25 cellular contexts compared by ENCODE assay signal in genomic region chrX:129230850-129231512, GRCh38.
DNase-seq lines count a peak whose midpoint lies in the region; ATAC-seq, FAIRE-seq and TF ChIP-seq lines count a peak whose summit lies in the region.
"Had no signal": no experiment of that assay in that cellular context is flagged by ENCODE, and none has a peak within 500 bp of the region (broad histone marks: within the 10 kb centered on the region; RNA-seq: fewer than 3 reads in every experiment).

No MANE protein-coding gene starts in this region.

- CTCF ChIA-PET in HepG2 (lab: Yijun Ruan, JAX; ENCODE audit: low intra/inter-chr PET ratio, low total read pairs), result no interaction called here

- peak overlapping the region; percentile 60 for H3K4me2 ChIP-seq in HepG2 (ENCODE audit: low read depth, low read length)
- H3K4me2 ChIP-seq: BLaER1 treated with 17β-estradiol and CSF1 and Interleukin-3, amounts not matched to agents 10 nM and 100 nM had no signal

- POLR2A ChIA-PET in HepG2 (lab: Yijun Ruan, JAX), result interaction anchor here (0.8 kb wide), 1 partner anchor 87 kb away, joined by 3 read pairs; no protein-coding TSS in a partner anchor

- DNase-seq in NCI-H1105 treated with DMSO at 0.1 percent for 48 hours (lab: John Stamatoyannopoulos, UW) (peak; percentile 24), NCI-H1105 (lab: John Stamatoyannopoulos, UW) (no peak), left ventricle myocardium superior (no peak), left cardiac atrium (no peak), HepG2 (ENCODE audit: low spot score) (peak; percentile 75), iPS-NIHi11 (ENCODE audit: low spot score) (no peak)
- no peak for DNase-seq in stimulated activated naive CD4-positive, alpha-beta T cell (lab: John Stamatoyannopoulos, UW)
- DNase-seq: Caco-2; CD4-positive, alpha-beta memory T cell; DMS 273 treated with DMSO at 0.1 percent for 48 hours; DMS79 treated with DMSO at 0.1 percent for 48 hours; H7; MG63; NCI-H1048; NCI-H2081 treated with DMSO at 0.1 percent for 48 hours; NCI-H2171 treated with DMSO at 0.1 percent for 48 hours; NCI-H524 treated with DMSO at 0.1 percent for 48 hours; NK-92 treated with Interleukin-12 subunit alpha and Interleukin-12 subunit beta, amount 100 ng/mL, for 24 hours; SIG-M5 had no signal

- no TSS peak for BruUV-seq in HepG2 (replicated peaks; lab: Mats Ljungman, UMichigan)

- H3K9ac ChIP-seq in HepG2 (ENCODE audit: insufficient read depth, low read depth, low read length), result no peak overlapping the region
- H3K9ac ChIP-seq: BLaER1 treated with 17β-estradiol and CSF1 and Interleukin-3, amounts not matched to agents 10 nM and 100 nM had no signal

- no peaks in the 10 kb centered on the region for H3K36me3 ChIP-seq in HepG2 (replicated peaks in 1 of 2; ENCODE audit: control insufficient read depth in 1 of 2, insufficient read depth in 2 of 2, low read length in 2 of 2)
- H3K36me3 ChIP-seq: BLaER1 treated with 17β-estradiol and CSF1 and Interleukin-3, amounts not matched to agents 10 nM and 100 nM; MG63 had no signal

- peak overlapping the region; percentile 65 for H3K27ac ChIP-seq in HepG2 (ENCODE audit: extremely low read length, insufficient read depth, low read length)
- H3K27ac ChIP-seq: 22Rv1; BLaER1 treated with 17β-estradiol and CSF1 and Interleukin-3, amounts not matched to agents 10 nM and 100 nM; RWPE1 had no signal

- TF ChIP-seq EP300 in HepG2 (IDR thresholded peaks at IDR 0.05; ENCODE audit: low read depth in 2 of 2, low read length in 2 of 2), result peak in 1 of 2 experiments; percentile 56; a peak in 2 of 4 replicates
- TF ChIP-seq EP300 in HepG2 (CRISPR knock-in tag; IDR thresholded peaks at IDR 0.05; ENCODE audit: borderline replicate concordance), result no peak

- intact Hi-C loops in left ventricle myocardium superior (cut with micrococcal nuclease) (no loop called here), left cardiac atrium (cut with DNase I) (no loop called here), HepG2 (cut with micrococcal nuclease; ENCODE audit: unreplicated experiment) (no loop called here)

- no peaks in the 10 kb centered on the region for H4K20me1 ChIP-seq in HepG2 (ENCODE audit: insufficient read depth, low read length)
- H4K20me1 ChIP-seq: BLaER1 treated with 17β-estradiol and CSF1 and Interleukin-3, amounts not matched to agents 10 nM and 100 nM had no signal

- peak; percentile 94 for FAIRE-seq in HepG2 (lab: Jason Lieb, UNC)
- FAIRE-seq: GM12891, K562 had no signal

- WGBS in HepG2 (ENCODE audit: low lambda C conversion rate), result 2% methylated on average over 5 of the region's 5 CpGs

- H2AFZ ChIP-seq in HepG2 (ENCODE audit: low read length), result no peak overlapping the region

- ATAC-seq in left ventricle myocardium superior (peak; percentile 76), left cardiac atrium (no peak), HepG2 (peak; percentile 99), HG03354 (IDR thresholded peaks at IDR 0.05; ENCODE audit: poor library complexity, severe bottlenecking, unreplicated experiment) (no peak)
- ATAC-seq: K562 had no signal

- H3K79me2 ChIP-seq in HepG2 (ENCODE audit: insufficient read depth, low read length), result no peaks in the 10 kb centered on the region

- H3K9me3 ChIP-seq in HepG2 (ENCODE audit: low read length), result no peaks in the 10 kb centered on the region
- H3K9me3 ChIP-seq: BLaER1 treated with 17β-estradiol and CSF1 and Interleukin-3, amounts not matched to agents 10 nM and 100 nM; Caco-2; MG63 had no signal

- TF ChIP-seq CTCF in HepG2 (CRISPR knock-in tag; IDR thresholded peaks at IDR 0.05), result no peak

- peak overlapping the region in 1 of 3 experiments; percentile 23; a peak in 2 of 6 replicates for H3K4me3 ChIP-seq in HepG2 (replicated peaks in 1 of 3; ENCODE audit: insufficient read depth in 1 of 3, low read depth in 2 of 3, low read length in 3 of 3)
- H3K4me3 ChIP-seq: BLaER1 treated with 17β-estradiol and CSF1 and Interleukin-3, amounts not matched to agents 10 nM and 100 nM; K562; MG63 had no signal

- H3K27me3 ChIP-seq in HepG2 (ENCODE audit: control insufficient read depth in 1 of 2, insufficient read depth in 2 of 2, low read length in 2 of 2), result no peaks in the 10 kb centered on the region
- H3K27me3 ChIP-seq: MG63 had no signal

- peaks cover 36% of the 10 kb centered on the region for H3K4me1 ChIP-seq in HepG2 (ENCODE audit: insufficient read depth, low read length)
- H3K4me1 ChIP-seq: BLaER1 treated with 17β-estradiol and CSF1 and Interleukin-3, amounts not matched to agents 10 nM and 100 nM; Caco-2 had no signal

- no peak for TF ChIP-seq RAD21 in HepG2 (CRISPR knock-in tag; IDR thresholded peaks at IDR 0.05)

- in situ Hi-C loops in HepG2 (cut with HindIII; ENCODE audit: extremely low pct_ligation_motif_present, low pct_unique_long_range_greater_than_20kb), result no loop called here

- TF ChIP-seq POLR2A in HepG2 (IDR thresholded peaks at IDR 0.05; ENCODE audit: insufficient read depth in 1 of 2, low read depth in 2 of 2, low read length in 2 of 2), result no peak

TF ChIP-seq in HepG2, 621 proteins besides CTCF, POLR2A, EP300 and RAD21 (continues in another document):
- peak; percentile 82 for TF ChIP-seq POGZ (CRISPR knock-in tag; IDR thresholded peaks at IDR 0.05)
- TF ChIP-seq LCORL (IDR thresholded peaks at IDR 0.05), result no peak
- TF ChIP-seq LCORL (CRISPR knock-in tag; IDR thresholded peaks at IDR 0.05), result peak; percentile 87
- peak; percentile 85 for TF ChIP-seq MIXL1 (CRISPR knock-in tag; IDR thresholded peaks at IDR 0.05)
- TF ChIP-seq HNF4G (IDR thresholded peaks at IDR 0.05; ENCODE audit: borderline replicate concordance, low read depth, low read length), result peak; percentile 54; the same call in 1 of the 2 replicates
- 0 out of 2 replicates have a peak, but pooled peaks have one; percentile 46 for TF ChIP-seq HNF4G (CRISPR knock-in tag; IDR thresholded peaks at IDR 0.05; ENCODE audit: borderline replicate concordance, low read depth)
- TF ChIP-seq RXRB (CRISPR knock-in tag; IDR thresholded peaks at IDR 0.05; ENCODE audit: borderline replicate concordance), result peak; percentile 37; the same call in 1 of the 2 replicates
- no peak for TF ChIP-seq TAF15 (IDR thresholded peaks at IDR 0.05; ENCODE audit: low read depth, low read length, poor library complexity, severe bottlenecking)
- 0 out of 2 replicates have a peak, but pooled peaks have one; percentile 30 for TF ChIP-seq TFAP4 (IDR thresholded peaks at IDR 0.05; ENCODE audit: borderline replicate concordance, low read depth)
- TF ChIP-seq ESRRA (CRISPR knock-in tag; IDR thresholded peaks at IDR 0.05; ENCODE audit: low read depth), result peak; percentile 74
- TF ChIP-seq NFAT5 (CRISPR knock-in tag; IDR thresholded peaks at IDR 0.05), result no peak
- no peak for TF ChIP-seq ZNF12 (CRISPR knock-in tag; IDR thresholded peaks at IDR 0.05)
- peak; percentile 77 for TF ChIP-seq ZNF629 (CRISPR knock-in tag; conservative IDR thresholded peaks at IDR 0.05)
- peak; percentile 31; the same call in 1 of the 3 replicates for TF ChIP-seq MXI1 (IDR thresholded peaks at IDR 0.05; ENCODE audit: borderline replicate concordance, low read depth, low read length)

Comparison
In these comparisons a context has a peak if more than half of its experiments do, and no peak if none do; other contexts are left out.
1. DNase-seq: peak in NCI-H1105 treated with DMSO at 0.1 percent for 48 hours (single experiment) and HepG2 (single experiment); none in NCI-H1105 (single experiment), left ventricle myocardium superior (single experiment), left cardiac atrium (single experiment), iPS-NIHi11 (single experiment) and stimulated activated naive CD4-positive, alpha-beta T cell (0 of 6).
2. ATAC-seq: peak in left ventricle myocardium superior (single experiment) and HepG2 (single experiment); none in left cardiac atrium (0 of 2) and HG03354 (single experiment).